ENCODE assay signal across 8 cellular contexts in the genomic region with DNA sequence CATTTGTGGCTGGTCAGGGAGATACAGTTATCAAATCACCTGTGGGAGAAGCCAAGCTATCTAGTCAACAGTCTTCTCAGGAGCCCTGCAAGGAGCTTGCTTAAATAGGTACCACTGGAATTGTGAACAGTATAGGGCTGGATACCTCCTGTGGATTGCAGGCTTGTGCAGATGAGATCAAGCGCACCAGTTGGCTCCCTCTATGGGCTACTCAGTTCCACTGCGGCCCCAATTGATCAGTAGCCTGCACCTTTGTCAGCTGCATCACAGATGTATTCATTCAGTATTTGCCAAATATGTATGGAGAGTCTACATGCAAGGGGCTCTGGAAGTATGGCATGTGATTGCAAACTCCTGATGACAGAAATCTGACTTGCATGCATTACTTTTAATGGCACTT. TPM values are rescaled to one million over a fixed set of nuclear protein-coding genes. Genes with fewer than 3 reads are reported as not detected.
DNase-seq lines count a peak whose midpoint lies in the region; ATAC-seq and TF ChIP-seq lines count a peak whose summit lies in the region.

No MANE protein-coding gene starts in this region.

- no peak overlapping the region for H3K4me2 ChIP-seq in H9 (ENCODE audit: insufficient read depth, insufficient read length, low read length)
- no peak overlapping the region for H3K4me2 ChIP-seq in PC-9

- intact Hi-C loops in PC-9 (cut with micrococcal nuclease; ENCODE audit: unreplicated experiment), result loop anchor here (2.0 to 5.0 kb wide), 4 partner anchors 80 to 625 kb away; a partner anchor contains a TSS

- H3K9me3 ChIP-seq in H9 (ENCODE audit: control insufficient read depth, low read depth, low read length) (no peaks in the 10 kb centered on the region), PC-9 (ENCODE audit: insufficient read depth, low read depth) (no peaks in the 10 kb centered on the region), upper lobe of left lung (no peaks in the 10 kb centered on the region)

- CTCF ChIA-PET in PC-9 (lab: Charles Lee), result interaction anchor here (0.5 kb wide), 1 partner anchor 242 kb away, joined by 3 read pairs; no protein-coding TSS in a partner anchor

- DNase-seq in COLO668 (lab: John Stamatoyannopoulos, UW; ENCODE audit: unreplicated experiment) (peak; percentile 0), H9 (peak; percentile 55), PC-9 (peak in 1 of 2 experiments; percentile 15), iPS-NIHi11 (ENCODE audit: low spot score) (peak; percentile 43), T-helper 9 cell (no peak), upper lobe of left lung (no peak)
- DNase-seq in activated CD8-positive, alpha-beta memory T cell treated with anti-CD3 and anti-CD28 coated beads, Interleukin-2, amount 50 U/mL, for 4 hours, result no peak
- DNase-seq in stimulated activated effector memory CD8-positive, alpha-beta T cell treated with anti-CD3 and anti-CD28 coated beads, Interleukin-12 subunit alpha, Interleukin-12 subunit beta, amount 100 ng/mL, for 72 hours (ENCODE audit: low spot score in 2 of 2), result no peak

- H3K4me3 ChIP-seq in PC-9, result no peak overlapping the region
- no peak overlapping the region for H3K4me3 ChIP-seq in upper lobe of left lung

- H3K4me1 Mint-ChIP-seq in H9, result no peaks in the 10 kb centered on the region
- no peaks in the 10 kb centered on the region for H3K4me1 Mint-ChIP-seq in stimulated activated effector memory CD8-positive, alpha-beta T cell treated with anti-CD3 and anti-CD28 coated beads, Interleukin-12 subunit alpha, Interleukin-12 subunit beta, amount 100 ng/mL, for 72 hours

- no CpG with 5 or more reads among the region's 2 CpGs for WGBS in H9 (ENCODE audit: extremely low coverage, insufficient read length, low lambda C conversion rate)
- WGBS in upper lobe of left lung, 2 donors, result 36% methylated on average over 2 of the region's 2 CpGs; no CpG with 5 or more reads in 1 of the 2 donors

- no peak overlapping the region for H3K18ac ChIP-seq in H9 (ENCODE audit: insufficient read length, low read depth, low read length)

- no peaks in the 10 kb centered on the region for H3K27me3 ChIP-seq in H9 (ENCODE audit: insufficient read depth, low read length)
- H3K27me3 ChIP-seq in PC-9 (ENCODE audit: insufficient read depth, low read depth), result no peaks in the 10 kb centered on the region
- no peaks in the 10 kb centered on the region for H3K27me3 ChIP-seq in upper lobe of left lung

- no peaks in the 10 kb centered on the region for H3F3A ChIP-seq in PC-9 (ENCODE audit: insufficient read depth, low read depth)

- H2BK120ac ChIP-seq in H9 (ENCODE audit: low read depth, low read length, poor library complexity, severe bottlenecking), result no peak overlapping the region

- H3K36me3 Mint-ChIP-seq in H9 (ENCODE audit: insufficient read depth in 1 of 3, low read depth in 3 of 3), result no peaks in the 10 kb centered on the region; a peak in 1 of 7 replicates
- H3K36me3 Mint-ChIP-seq in stimulated activated effector memory CD8-positive, alpha-beta T cell treated with anti-CD3 and anti-CD28 coated beads, Interleukin-12 subunit alpha, Interleukin-12 subunit beta, amount 100 ng/mL, for 72 hours, result no peaks in the 10 kb centered on the region

- H3K14ac ChIP-seq in H9 (ENCODE audit: insufficient read depth, low read length), result no peak overlapping the region

- H3K36me3 ChIP-seq in PC-9 (ENCODE audit: low read depth), result no peaks in the 10 kb centered on the region
- H3K36me3 ChIP-seq in upper lobe of left lung, result no peaks in the 10 kb centered on the region

- no peaks in the 10 kb centered on the region for H3K79me1 ChIP-seq in H9 (ENCODE audit: insufficient read depth, low read depth, low read length, poor library complexity, severe bottlenecking)

- H2AFZ ChIP-seq in H9 (ENCODE audit: low read length) (no peak overlapping the region), PC-9 (no peak overlapping the region)

- H3T11ph ChIP-seq in H9 (ENCODE audit: low read length), result no peak overlapping the region

- H2BK5ac ChIP-seq in H9 (ENCODE audit: insufficient read length, low read length), result no peak overlapping the region

- no peaks in the 10 kb centered on the region for H3K23me2 ChIP-seq in H9 (ENCODE audit: insufficient read length, low read depth, low read length, poor library complexity, severe bottlenecking)

- H3K23ac ChIP-seq in H9 (ENCODE audit: insufficient read length, low read depth, low read length), result no peak overlapping the region

- H2AK5ac ChIP-seq in H9 (ENCODE audit: insufficient read length, low read length), result no peak overlapping the region

- no peak for TF ChIP-seq POLR2A in upper lobe of left lung (IDR thresholded peaks at IDR 0.05)

- no peak overlapping the region for H3K4ac ChIP-seq in H9 (ENCODE audit: low read depth, low read length)

- no peak overlapping the region for H4K8ac ChIP-seq in H9 (replicated peaks; ENCODE audit: insufficient read length, low read depth, low read length)

- H3K9ac ChIP-seq in H9 (ENCODE audit: extremely low read depth, insufficient read length, low read length), result no peak overlapping the region

- peaks cover 0 to 21% of the 10 kb centered on the region in 2 experiments; a peak in 3 of 5 replicates for H3K9me3 Mint-ChIP-seq in H9
- no peaks in the 10 kb centered on the region for H3K9me3 Mint-ChIP-seq in stimulated activated effector memory CD8-positive, alpha-beta T cell treated with anti-CD3 and anti-CD28 coated beads, Interleukin-12 subunit alpha, Interleukin-12 subunit beta, amount 100 ng/mL, for 72 hours

- no peak overlapping the region for H2BK15ac ChIP-seq in H9 (ENCODE audit: low read depth, low read length)

- H2BK12ac ChIP-seq in H9 (ENCODE audit: insufficient read length, low read depth, low read length), result no peak overlapping the region

- H2BK20ac ChIP-seq in H9 (ENCODE audit: low read depth, low read length, poor library complexity, severe bottlenecking), result no peak overlapping the region

- no peaks in the 10 kb centered on the region for H3K9me2 ChIP-seq in PC-9 (ENCODE audit: insufficient read depth)

- H3K79me2 ChIP-seq in H9 (ENCODE audit: insufficient read depth, low read length) (no peaks in the 10 kb centered on the region), PC-9 (ENCODE audit: low read depth) (no peaks in the 10 kb centered on the region)

- no peak for ATAC-seq in upper lobe of left lung (ENCODE audit: low FRiP score in 2 of 2)
- ATAC-seq in stimulated activated effector memory CD8-positive, alpha-beta T cell treated with anti-CD3 and anti-CD28 coated beads, Interleukin-12 subunit alpha, Interleukin-12 subunit beta, amount 100 ng/mL, for 72 hours, result no peak

- no peak for TF ChIP-seq EP300 in upper lobe of left lung (IDR thresholded peaks at IDR 0.05)

- H3K27ac Mint-ChIP-seq in H9, result no peak overlapping the region
- no peak overlapping the region for H3K27ac Mint-ChIP-seq in stimulated activated effector memory CD8-positive, alpha-beta T cell treated with anti-CD3 and anti-CD28 coated beads, Interleukin-12 subunit alpha, Interleukin-12 subunit beta, amount 100 ng/mL, for 72 hours

- no peak overlapping the region for H4K5ac ChIP-seq in H9 (ENCODE audit: insufficient read length, low read depth, low read length)

- peak; percentile 64 for TF ChIP-seq CTCF in H9 (conservative IDR thresholded peaks at IDR 0.05)
- TF ChIP-seq CTCF in PC-9 (conservative IDR thresholded peaks at IDR 0.05), result peak; percentile 60
- peak in 1 of 6 experiments; percentile 17 for TF ChIP-seq CTCF in upper lobe of left lung (IDR thresholded peaks at IDR 0.05)

- H3K27ac ChIP-seq in H9 (ENCODE audit: insufficient read length, low read depth, low read length), result no peak overlapping the region
- no peak overlapping the region for H3K27ac ChIP-seq in PC-9
- H3K27ac ChIP-seq in upper lobe of left lung, result no peak overlapping the region

- H3K27me3 Mint-ChIP-seq in H9 (ENCODE audit: low read depth), result no peaks in the 10 kb centered on the region

- no peak overlapping the region for H4K91ac ChIP-seq in H9 (ENCODE audit: insufficient read length, low read depth, low read length)

- H3K4me1 ChIP-seq in H9 (ENCODE audit: insufficient read depth, low read length) (no peaks in the 10 kb centered on the region), PC-9 (replicated peaks; ENCODE audit: insufficient read depth) (no peaks in the 10 kb centered on the region), upper lobe of left lung (no peaks in the 10 kb centered on the region)

- H4K20me1 ChIP-seq in H9 (ENCODE audit: control insufficient read depth, insufficient read depth, insufficient read length) (no peaks in the 10 kb centered on the region), PC-9 (ENCODE audit: insufficient read depth) (no peaks in the 10 kb centered on the region)

- no TSS peak for BruUV-seq in PC-9 (replicated peaks; lab: Mats Ljungman, UMichigan)

- no peak overlapping the region for H3K56ac ChIP-seq in H9 (ENCODE audit: insufficient read length, low read depth, low read length)

- POLR2A ChIA-PET in PC-9 (lab: Charles Lee; ENCODE audit: unreplicated experiment), result no interaction called here

- no peak overlapping the region for H3K4me3 Mint-ChIP-seq in H9
- H3K4me3 Mint-ChIP-seq in stimulated activated effector memory CD8-positive, alpha-beta T cell treated with anti-CD3 and anti-CD28 coated beads, Interleukin-12 subunit alpha, Interleukin-12 subunit beta, amount 100 ng/mL, for 72 hours, result no peak overlapping the region

RNA-seq across cellular contexts. Expression of a gene that starts 28.6 kb away (rescaled TPM):
- total RNA-seq in H9 (2021) (not detected in 2 replicates), PC-9 (2021) (not detected in 2 replicates), upper lobe of left lung (not detected)

Comparison
In these comparisons a context has a peak if more than half of its experiments do, and no peak if none do; other contexts are left out.
1. DNase-seq: peak in COLO668 (single experiment), H9 (single experiment) and iPS-NIHi11 (single experiment); none in T-helper 9 cell (single experiment), activated CD8-positive, alpha-beta memory T cell treated with anti-CD3 and anti-CD28 coated beads, Interleukin-2, amount 50 U/mL, for 4 hours (single experiment), upper lobe of left lung (0 of 2) and stimulated activated effector memory CD8-positive, alpha-beta T cell treated with anti-CD3 and anti-CD28 coated beads, Interleukin-12 subunit alpha, Interleukin-12 subunit beta, amount 100 ng/mL, for 72 hours (0 of 2).